3 cellular contexts compared by ENCODE assay signal in the genomic region with DNA sequence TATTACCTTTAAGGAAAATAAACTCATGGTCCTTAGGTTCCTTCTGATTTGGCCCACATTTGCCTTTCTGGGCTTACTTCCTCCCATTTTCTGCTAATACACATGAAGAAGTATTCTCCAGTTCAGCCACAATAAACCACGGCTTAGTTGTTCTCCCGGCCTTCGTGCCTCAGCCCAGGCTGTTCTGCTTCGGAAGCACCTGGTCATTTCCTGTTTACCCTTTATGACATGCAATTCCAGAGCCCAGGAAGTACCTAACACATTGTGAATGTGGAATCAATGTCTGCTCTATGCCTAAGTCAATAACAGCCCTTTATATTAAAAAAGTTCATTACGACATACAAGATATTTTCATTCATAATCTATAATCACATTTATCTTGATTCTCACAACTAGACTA. TPM values are rescaled to one million over a fixed set of nuclear protein-coding genes. Genes with fewer than 3 reads are reported as not detected.
"Had no signal": no experiment of that assay in that cellular context is flagged by ENCODE, and none has a peak within 500 bp of the region (broad histone marks: within the 10 kb centered on the region; RNA-seq: fewer than 3 reads in every experiment).

No MANE protein-coding gene starts in this region.

RNA-seq across cellular contexts. Expression of a gene that starts 3.9 kb away (rescaled TPM):
- total RNA-seq: activated T-helper 1 cell treated with anti-CD3 and anti-CD28 coated beads, Interleukin-12 subunit alpha, Interleukin-12 subunit beta, Interleukin-2, Interleukin-4 antibody, amounts not matched to agents 30 ng/mL and 10 ng/mL and 1 ng/mL, durations not matched to agents 14 hours and 24 hours and 36 hours; natural killer cell treated with Interleukin-12 subunit alpha and Interleukin-12 subunit beta and Interleukin-15 and Interleukin-18, amount 100 ng/mL, for 72 hours had no signal
- polyA plus RNA-seq: liver had no signal
